Comparison of ENCODE assay signal across 8 cellular contexts in the genomic region with DNA sequence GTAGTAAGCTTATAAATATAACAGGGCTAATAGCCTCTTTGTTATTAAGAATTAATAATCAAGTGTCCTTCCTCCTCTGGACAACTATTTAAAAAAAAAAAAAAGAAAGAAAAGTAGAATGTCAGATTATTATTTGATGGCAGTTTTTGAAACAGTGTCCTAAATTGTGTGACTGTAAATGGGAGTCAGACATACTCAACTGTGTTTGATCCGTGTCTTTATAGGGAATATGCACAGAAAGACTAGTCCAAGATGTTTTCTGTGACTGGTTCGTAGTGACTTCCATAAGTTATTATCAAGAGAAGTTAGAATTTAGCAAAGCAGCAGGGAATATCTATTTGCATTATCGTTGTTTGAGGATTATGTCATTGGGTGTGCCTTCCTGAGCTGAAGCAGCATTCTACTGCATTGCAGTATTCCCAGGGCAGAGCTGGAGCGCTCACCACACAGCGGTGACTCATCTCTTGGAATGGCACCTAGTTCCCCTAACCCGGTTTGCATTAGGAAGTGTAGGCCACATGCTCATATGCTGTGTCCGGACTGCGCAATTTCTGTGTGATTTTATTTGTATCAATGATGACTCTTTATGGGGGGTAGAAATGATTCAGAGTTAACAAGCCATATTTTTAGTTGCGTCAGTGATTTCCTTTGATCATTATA. TPM values are rescaled to one million over a fixed set of nuclear protein-coding genes. Genes with fewer than 3 reads are reported as not detected.
DNase-seq lines count a peak whose midpoint lies in the region; ATAC-seq and TF ChIP-seq lines count a peak whose summit lies in the region.

No MANE protein-coding gene starts in this region.

- no peaks in the 10 kb centered on the region for H3K9me3 ChIP-seq in testis

- H3K27ac ChIP-seq in testis = peak overlapping the region in 1 of 2 donors; percentile 65

- WGBS in testis, 2 donors = 30 to 41% methylated on average over 9 of the region's 9 CpGs

- H3K4me3 ChIP-seq in testis = no peak overlapping the region

- no peaks in the 10 kb centered on the region for H3K27me3 ChIP-seq in testis

- ATAC-seq in left colon (peak; percentile 99), HG03097 (IDR thresholded peaks at IDR 0.05; ENCODE audit: low FRiP score, unreplicated experiment) (no peak), GM21360 (IDR thresholded peaks at IDR 0.05; ENCODE audit: unreplicated experiment) (no peak)

- no peaks in the 10 kb centered on the region for H3K36me3 ChIP-seq in testis (ENCODE audit: low read depth, missing control alignments)

- TF ChIP-seq CTCF in testis (IDR thresholded peaks at IDR 0.05) = no peak

- TF ChIP-seq POLR2A in testis (IDR thresholded peaks at IDR 0.05) = no peak

- DNase-seq in ELF-1 (ENCODE audit: low read depth, low spot score) (peak; percentile 68), NCI-H446 (lab: John Stamatoyannopoulos, UW) (peak; percentile 87 to 94), cerebellum (ENCODE audit: low spot score) (peak; percentile 84), left colon (peak; percentile 63 to 89), testis (peak; percentile 80), T-helper 1 cell (no peak)

- intact Hi-C loops in left colon (cut with DNase I, micrococcal nuclease) (no loop called here), testis (cut with DNase I; ENCODE audit: low total_unique reads) (no loop called here)

- peaks cover 15% of the 10 kb centered on the region for H3K4me1 ChIP-seq in testis

RNA-seq across cellular contexts. Expression of a gene that starts 7.9 kb away (rescaled TPM):
- total RNA-seq in cerebellum (595 TPM), left colon (100 to 1,000 TPM; 370 to 424 TPM), testis (100 to 1,000 TPM; 538 to 691 TPM)
- 313 TPM for polyA plus RNA-seq in testis (ENCODE audit: insufficient read depth, low read depth, low replicate concordance)

Comparison
In these comparisons a context has a peak if more than half of its experiments do, and no peak if none do; other contexts are left out.
1. DNase-seq: peak in ELF-1 (single experiment), NCI-H446 (2 of 2), cerebellum (single experiment), left colon (2 of 2) and testis (single experiment); none in T-helper 1 cell (0 of 5).